11 cellular contexts compared by ENCODE assay signal in genomic region chr11:130022799-130023198, GRCh38. TPM values are rescaled to one million over a fixed set of nuclear protein-coding genes. Genes with fewer than 3 reads are reported as not detected.
DNase-seq lines count a peak whose midpoint lies in the region; ATAC-seq and TF ChIP-seq lines count a peak whose summit lies in the region.
"Had no signal": no experiment of that assay in that cellular context is flagged by ENCODE, and none has a peak within 500 bp of the region (broad histone marks: within the 10 kb centered on the region; RNA-seq: fewer than 3 reads in every experiment).

No MANE protein-coding gene starts in this region.

- intact Hi-C loops in PC-9 (cut with micrococcal nuclease; ENCODE audit: unreplicated experiment), result loop anchor here (1.0 kb wide), 1 partner anchor 47 kb away; the partner anchor contains the start of gene APLP2

- H3K23ac ChIP-seq in trophoblast cell (ENCODE audit: low read length), result no peak overlapping the region

- H3K9me3 Mint-ChIP-seq in endothelial cell (ENCODE audit: unreplicated experiment), result no peaks in the 10 kb centered on the region
- H3K9me3 Mint-ChIP-seq: IgD-negative memory B cell had no signal

- H3K36me3 ChIP-seq in PC-9 (ENCODE audit: low read depth) (no peaks in the 10 kb centered on the region), trophoblast cell (ENCODE audit: control insufficient read depth in 1 of 2, insufficient read depth in 2 of 2, low read length in 2 of 2) (no peaks in the 10 kb centered on the region)
- H3K36me3 ChIP-seq: suprapubic skin had no signal

- peak overlapping the region; percentile 84 for H2AK5ac ChIP-seq in trophoblast cell (ENCODE audit: low read length)

- peak overlapping the region; percentile 87 for H4K91ac ChIP-seq in trophoblast cell (ENCODE audit: low read depth, low read length)

- no peak for TF ChIP-seq CTCF in PC-9 (conservative IDR thresholded peaks at IDR 0.05)
- no peak for TF ChIP-seq CTCF in endothelial cell (IDR thresholded peaks at IDR 0.05; ENCODE audit: unreplicated experiment)

- peak overlapping the region; percentile 53 for H3K14ac ChIP-seq in trophoblast cell (ENCODE audit: low read length)

- H3K4me2 ChIP-seq in PC-9 (peak overlapping the region; percentile 73), trophoblast cell (ENCODE audit: low read length) (no peak overlapping the region)

- H3K4me3 ChIP-seq in PC-9 (no peak overlapping the region), trophoblast cell (ENCODE audit: low read depth, low read length) (no peak overlapping the region)
- H3K4me3 ChIP-seq: suprapubic skin had no signal

- H3K9ac ChIP-seq in trophoblast cell (ENCODE audit: low read length), result no peak overlapping the region

- ATAC-seq in GM18907 (IDR thresholded peaks at IDR 0.05; ENCODE audit: unreplicated experiment) (peak; percentile 32), HG02588 (IDR thresholded peaks at IDR 0.05; ENCODE audit: unreplicated experiment) (peak; percentile 27)
- ATAC-seq: left cardiac atrium had no signal

- H4K12ac ChIP-seq in trophoblast cell (ENCODE audit: low read depth, low read length), result peak overlapping the region; percentile 59

- H3K4me1 ChIP-seq in PC-9 (replicated peaks; ENCODE audit: insufficient read depth) (peaks cover 33% of the 10 kb centered on the region), trophoblast cell (ENCODE audit: control insufficient read depth in 1 of 2, insufficient read depth in 2 of 2, low read length in 2 of 2) (peaks cover 8 to 14% of the 10 kb centered on the region in 2 experiments)

- no peak overlapping the region for H3K4ac ChIP-seq in trophoblast cell (ENCODE audit: low read depth, low read length)

- H3K9me2 ChIP-seq in PC-9 (ENCODE audit: insufficient read depth), result no peaks in the 10 kb centered on the region

- H2BK12ac ChIP-seq in trophoblast cell (ENCODE audit: low read length), result peak overlapping the region; percentile 100

- H3K18ac ChIP-seq in trophoblast cell (ENCODE audit: low read length), result peak overlapping the region; percentile 60

- POLR2A ChIA-PET in PC-9 (lab: Charles Lee; ENCODE audit: unreplicated experiment), result no interaction called here

- DNase-seq in PC-9, result no peak
- DNase-seq in trophoblast cell, result no peak
- no peak for DNase-seq in endothelial cell (ENCODE audit: low spot score)
- DNase-seq in activated CD4-positive, alpha-beta T cell treated with anti-CD3 and anti-CD28 coated beads, Interleukin-2, amount 50 U/mL, for 48 hours, result no peak
- no peak for DNase-seq in NCI-H748 (lab: John Stamatoyannopoulos, UW; ENCODE audit: unreplicated experiment)
- DNase-seq in DMS 273 (lab: John Stamatoyannopoulos, UW; ENCODE audit: unreplicated experiment), result no peak
- DNase-seq: left cardiac atrium had no signal

- no CpG with 5 or more reads among the region's 2 CpGs for WGBS in trophoblast cell (ENCODE audit: extremely low coverage, insufficient coverage, insufficient read length)

- no peaks in the 10 kb centered on the region for H4K20me1 ChIP-seq in PC-9 (ENCODE audit: insufficient read depth)

- H2AFZ ChIP-seq in PC-9 (no peak overlapping the region), trophoblast cell (ENCODE audit: insufficient read depth, low read length, poor library complexity) (no peak overlapping the region)

- H3K27me3 ChIP-seq in PC-9 (ENCODE audit: insufficient read depth, low read depth), result no peaks in the 10 kb centered on the region
- no peaks in the 10 kb centered on the region for H3K27me3 ChIP-seq in trophoblast cell (ENCODE audit: insufficient read depth, low read length)
- H3K27me3 ChIP-seq: suprapubic skin had no signal

- H3K4me1 Mint-ChIP-seq in endothelial cell (ENCODE audit: unreplicated experiment), result peaks cover 4% of the 10 kb centered on the region

- peak overlapping the region; percentile 71 for H2BK5ac ChIP-seq in trophoblast cell (ENCODE audit: low read depth, low read length, poor library complexity)

- no peaks in the 10 kb centered on the region for H3K36me3 Mint-ChIP-seq in endothelial cell (ENCODE audit: low read depth, unreplicated experiment)
- H3K36me3 Mint-ChIP-seq: IgD-negative memory B cell had no signal

- peak overlapping the region; percentile 69 for H4K8ac ChIP-seq in trophoblast cell (ENCODE audit: low read depth, low read length)

- H3K79me2 ChIP-seq in PC-9 (ENCODE audit: low read depth) (no peaks in the 10 kb centered on the region), trophoblast cell (ENCODE audit: control insufficient read depth, insufficient read depth, low read length, poor library complexity) (peaks cover 3% of the 10 kb centered on the region)

- peaks cover 3% of the 10 kb centered on the region for H3K27me3 Mint-ChIP-seq in endothelial cell (ENCODE audit: unreplicated experiment)

- no peak overlapping the region for H3K4me3 Mint-ChIP-seq in endothelial cell (ENCODE audit: unreplicated experiment)

- peaks cover 20% of the 10 kb centered on the region; the same call in 1 of the 2 replicates for H3F3A ChIP-seq in PC-9 (ENCODE audit: insufficient read depth, low read depth)

- peak overlapping the region; percentile 70 for H2BK120ac ChIP-seq in trophoblast cell (ENCODE audit: insufficient read depth, low read length, poor library complexity)

- CTCF ChIA-PET in PC-9 (lab: Charles Lee), result no interaction called here

- no peaks in the 10 kb centered on the region for H3K9me3 ChIP-seq in PC-9 (ENCODE audit: insufficient read depth, low read depth)
- H3K9me3 ChIP-seq in trophoblast cell (ENCODE audit: insufficient read depth, low read depth, low read length), result peaks cover 3% of the 10 kb centered on the region
- H3K9me3 ChIP-seq: suprapubic skin had no signal

- no TSS peak for BruUV-seq in PC-9 (replicated peaks; lab: Mats Ljungman, UMichigan)

- peaks cover 8% of the 10 kb centered on the region for H3K79me1 ChIP-seq in trophoblast cell (ENCODE audit: low read length)

- H3K27ac ChIP-seq in PC-9 (peak overlapping the region; percentile 76), trophoblast cell (ENCODE audit: low read depth, low read length) (peak overlapping the region; percentile 87)
- H3K27ac ChIP-seq: suprapubic skin had no signal

- H3K27ac Mint-ChIP-seq in endothelial cell (ENCODE audit: unreplicated experiment), result no peak overlapping the region
- H3K27ac Mint-ChIP-seq: IgD-negative memory B cell had no signal

RNA-seq across cellular contexts. Expression of gene PRDM10, which starts 20.2 kb away (rescaled TPM):
- total RNA-seq in PC-9 (2021) (10.3 and 14.6 TPM in 2 replicates), endothelial cell (ENCODE audit: unreplicated experiment) (15.8 TPM)
- 8.9 and 9.1 TPM in 2 replicates for polyA plus RNA-seq in trophoblast cell (2013)

RNA-seq across cellular contexts. Expression of gene APLP2, which starts 46.9 kb away (rescaled TPM):
- total RNA-seq in PC-9 (2021), result 306 and 350 TPM in 2 replicates
- polyA plus RNA-seq in trophoblast cell (2013), result 357 and 374 TPM in 2 replicates
- total RNA-seq in endothelial cell (ENCODE audit: unreplicated experiment), result 815 TPM
